Comparison of ENCODE assay signal across 1 cellular context in the genomic region with DNA sequence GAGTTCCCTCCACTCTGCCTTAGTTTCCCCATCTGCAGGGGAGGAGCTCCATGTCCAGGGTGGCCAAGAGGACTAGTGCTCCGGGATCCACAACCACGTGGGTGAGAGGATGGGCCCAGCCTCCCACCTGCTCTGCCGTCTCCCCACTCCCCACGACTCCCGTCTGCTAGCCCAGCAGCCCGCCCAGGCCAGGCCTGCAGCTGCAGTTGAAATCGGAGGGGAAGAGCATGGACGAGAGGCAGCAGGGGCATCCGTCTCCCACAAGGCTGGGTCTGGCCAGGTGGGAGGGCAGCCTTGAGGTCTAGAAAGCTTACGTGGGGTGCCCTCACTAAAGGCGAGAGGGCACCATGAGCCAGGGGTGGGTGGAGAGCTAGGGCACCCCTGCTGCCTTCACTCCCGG.
TF ChIP-seq lines count a peak whose summit lies in the region.

No MANE protein-coding gene starts in this region.

TF ChIP-seq in HepG2, 621 proteins besides CTCF, POLR2A, EP300 and RAD21 (continues in another document):
- TF ChIP-seq POGZ (CRISPR knock-in tag; IDR thresholded peaks at IDR 0.05): 0 out of 2 replicates have a peak, but pooled peaks have one; percentile 25
- TF ChIP-seq HOXA3 (CRISPR knock-in tag; IDR thresholded peaks at IDR 0.05): 0 out of 2 replicates have a peak, but pooled peaks have one; percentile 12
- TF ChIP-seq RAD51 (IDR thresholded peaks at IDR 0.05; ENCODE audit: borderline replicate concordance): no peak
- no peak for TF ChIP-seq ZNF619 (CRISPR knock-in tag; IDR thresholded peaks at IDR 0.05)
- peak; percentile 47 for TF ChIP-seq ZNF407 (CRISPR knock-in tag; IDR thresholded peaks at IDR 0.05; ENCODE audit: not compliant biosample characterization)
- no peak for TF ChIP-seq ELF3 (CRISPR knock-in tag; IDR thresholded peaks at IDR 0.05)
- no peak for TF ChIP-seq MBNL3 (CRISPR knock-in tag; conservative IDR thresholded peaks at IDR 0.05)
- no peak for TF ChIP-seq NONO (IDR thresholded peaks at IDR 0.05)
- no peak for TF ChIP-seq NONO (CRISPR knock-in tag; conservative IDR thresholded peaks at IDR 0.05)
- no peak for TF ChIP-seq SATB2 (CRISPR knock-in tag; IDR thresholded peaks at IDR 0.05)
- TF ChIP-seq, protein P1, sequence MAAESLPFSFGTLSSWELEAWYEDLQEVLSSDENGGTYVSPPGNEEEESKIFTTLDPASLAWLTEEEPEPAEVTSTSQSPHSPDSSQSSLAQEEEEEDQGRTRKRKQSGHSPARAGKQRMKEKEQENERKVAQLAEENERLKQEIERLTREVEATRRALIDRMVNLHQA (CRISPR knock-in tag; IDR thresholded peaks at IDR 0.05): no peak
- TF ChIP-seq EZH2 (conservative IDR thresholded peaks at IDR 0.05; ENCODE audit: low read depth, low read length): no peak
- TF ChIP-seq ZXDC (CRISPR knock-in tag; IDR thresholded peaks at IDR 0.05): no peak
- TF ChIP-seq ARNT2 (CRISPR knock-in tag; IDR thresholded peaks at IDR 0.05; ENCODE audit: low read depth): no peak
- TF ChIP-seq, protein P2, sequence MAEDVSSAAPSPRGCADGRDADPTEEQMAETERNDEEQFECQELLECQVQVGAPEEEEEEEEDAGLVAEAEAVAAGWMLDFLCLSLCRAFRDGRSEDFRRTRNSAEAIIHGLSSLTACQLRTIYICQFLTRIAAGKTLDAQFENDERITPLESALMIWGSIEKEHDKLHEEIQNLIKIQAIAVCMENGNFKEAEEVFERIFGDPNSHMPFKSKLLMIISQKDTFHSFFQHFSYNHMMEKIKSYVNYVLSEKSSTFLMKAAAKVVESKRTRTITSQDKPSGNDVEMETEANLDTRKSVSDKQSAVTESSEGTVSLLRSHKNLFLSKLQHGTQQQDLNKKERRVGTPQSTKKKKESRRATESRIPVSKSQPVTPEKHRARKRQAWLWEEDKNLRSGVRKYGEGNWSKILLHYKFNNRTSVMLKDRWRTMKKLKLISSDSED (CRISPR knock-in tag; IDR thresholded peaks at IDR 0.05): no peak
- TF ChIP-seq ZNF576 (CRISPR knock-in tag; IDR thresholded peaks at IDR 0.05): peak; percentile 42; the same call in 1 of the 2 replicates
- TF ChIP-seq, protein P3, sequence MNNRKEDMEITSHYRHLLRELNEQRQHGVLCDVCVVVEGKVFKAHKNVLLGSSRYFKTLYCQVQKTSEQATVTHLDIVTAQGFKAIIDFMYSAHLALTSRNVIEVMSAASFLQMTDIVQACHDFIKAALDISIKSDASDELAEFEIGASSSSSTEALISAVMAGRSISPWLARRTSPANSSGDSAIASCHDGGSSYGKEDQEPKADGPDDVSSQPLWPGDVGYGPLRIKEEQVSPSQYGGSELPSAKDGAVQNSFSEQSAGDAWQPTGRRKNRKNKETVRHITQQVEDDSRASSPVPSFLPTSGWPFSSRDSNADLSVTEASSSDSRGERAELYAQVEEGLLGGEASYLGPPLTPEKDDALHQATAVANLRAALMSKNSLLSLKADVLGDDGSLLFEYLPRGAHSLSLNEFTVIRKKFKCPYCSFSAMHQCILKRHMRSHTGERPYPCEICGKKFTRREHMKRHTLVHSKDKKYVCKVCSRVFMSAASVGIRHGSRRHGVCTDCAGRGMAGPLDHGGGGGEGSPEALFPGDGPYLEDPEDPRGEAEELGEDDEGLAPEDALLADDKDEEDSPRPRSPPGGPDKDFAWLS (CRISPR knock-in tag; IDR thresholded peaks at IDR 0.05; ENCODE audit: borderline replicate concordance): no peak
- TF ChIP-seq, protein P4, sequence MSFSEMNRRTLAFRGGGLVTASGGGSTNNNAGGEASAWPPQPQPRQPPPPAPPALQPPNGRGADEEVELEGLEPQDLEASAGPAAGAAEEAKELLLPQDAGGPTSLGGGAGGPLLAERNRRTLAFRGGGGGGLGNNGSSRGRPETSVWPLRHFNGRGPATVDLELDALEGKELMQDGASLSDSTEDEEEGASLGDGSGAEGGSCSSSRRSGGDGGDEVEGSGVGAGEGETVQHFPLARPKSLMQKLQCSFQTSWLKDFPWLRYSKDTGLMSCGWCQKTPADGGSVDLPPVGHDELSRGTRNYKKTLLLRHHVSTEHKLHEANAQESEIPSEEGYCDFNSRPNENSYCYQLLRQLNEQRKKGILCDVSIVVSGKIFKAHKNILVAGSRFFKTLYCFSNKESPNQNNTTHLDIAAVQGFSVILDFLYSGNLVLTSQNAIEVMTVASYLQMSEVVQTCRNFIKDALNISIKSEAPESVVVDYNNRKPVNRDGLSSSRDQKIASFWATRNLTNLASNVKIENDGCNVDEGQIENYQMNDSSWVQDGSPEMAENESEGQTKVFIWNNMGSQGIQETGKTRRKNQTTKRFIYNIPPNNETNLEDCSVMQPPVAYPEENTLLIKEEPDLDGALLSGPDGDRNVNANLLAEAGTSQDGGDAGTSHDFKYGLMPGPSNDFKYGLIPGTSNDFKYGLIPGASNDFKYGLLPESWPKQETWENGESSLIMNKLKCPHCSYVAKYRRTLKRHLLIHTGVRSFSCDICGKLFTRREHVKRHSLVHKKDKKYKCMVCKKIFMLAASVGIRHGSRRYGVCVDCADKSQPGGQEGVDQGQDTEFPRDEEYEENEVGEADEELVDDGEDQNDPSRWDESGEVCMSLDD (CRISPR knock-in tag; IDR thresholded peaks at IDR 0.05; ENCODE audit: borderline replicate concordance): no peak
- TF ChIP-seq KDM5A (IDR thresholded peaks at IDR 0.05; ENCODE audit: borderline replicate concordance, low read length): no peak
- TF ChIP-seq, protein P5, sequence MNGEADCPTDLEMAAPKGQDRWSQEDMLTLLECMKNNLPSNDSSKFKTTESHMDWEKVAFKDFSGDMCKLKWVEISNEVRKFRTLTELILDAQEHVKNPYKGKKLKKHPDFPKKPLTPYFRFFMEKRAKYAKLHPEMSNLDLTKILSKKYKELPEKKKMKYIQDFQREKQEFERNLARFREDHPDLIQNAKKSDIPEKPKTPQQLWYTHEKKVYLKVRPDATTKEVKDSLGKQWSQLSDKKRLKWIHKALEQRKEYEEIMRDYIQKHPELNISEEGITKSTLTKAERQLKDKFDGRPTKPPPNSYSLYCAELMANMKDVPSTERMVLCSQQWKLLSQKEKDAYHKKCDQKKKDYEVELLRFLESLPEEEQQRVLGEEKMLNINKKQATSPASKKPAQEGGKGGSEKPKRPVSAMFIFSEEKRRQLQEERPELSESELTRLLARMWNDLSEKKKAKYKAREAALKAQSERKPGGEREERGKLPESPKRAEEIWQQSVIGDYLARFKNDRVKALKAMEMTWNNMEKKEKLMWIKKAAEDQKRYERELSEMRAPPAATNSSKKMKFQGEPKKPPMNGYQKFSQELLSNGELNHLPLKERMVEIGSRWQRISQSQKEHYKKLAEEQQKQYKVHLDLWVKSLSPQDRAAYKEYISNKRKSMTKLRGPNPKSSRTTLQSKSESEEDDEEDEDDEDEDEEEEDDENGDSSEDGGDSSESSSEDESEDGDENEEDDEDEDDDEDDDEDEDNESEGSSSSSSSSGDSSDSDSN (CRISPR knock-in tag; IDR thresholded peaks at IDR 0.05): no peak
- TF ChIP-seq SNAPC5 (CRISPR knock-in tag; IDR thresholded peaks at IDR 0.05; ENCODE audit: borderline replicate concordance): no peak
- no peak for TF ChIP-seq ISX (CRISPR knock-in tag; conservative IDR thresholded peaks at IDR 0.05)
- TF ChIP-seq, protein P6, sequence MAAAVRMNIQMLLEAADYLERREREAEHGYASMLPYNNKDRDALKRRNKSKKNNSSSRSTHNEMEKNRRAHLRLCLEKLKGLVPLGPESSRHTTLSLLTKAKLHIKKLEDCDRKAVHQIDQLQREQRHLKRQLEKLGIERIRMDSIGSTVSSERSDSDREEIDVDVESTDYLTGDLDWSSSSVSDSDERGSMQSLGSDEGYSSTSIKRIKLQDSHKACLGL (CRISPR knock-in tag; IDR thresholded peaks at IDR 0.05): no peak
- no peak for TF ChIP-seq ZFP36L2 (CRISPR knock-in tag; IDR thresholded peaks at IDR 0.05)
- 0 out of 2 replicates have a peak, but pooled peaks have one; percentile 3 for TF ChIP-seq ZNF839 (CRISPR knock-in tag; IDR thresholded peaks at IDR 0.05; ENCODE audit: borderline replicate concordance)
- no peak; the same call in 1 of the 2 replicates for TF ChIP-seq SAFB2 (CRISPR knock-in tag; IDR thresholded peaks at IDR 0.05; ENCODE audit: borderline replicate concordance, low read depth)
- TF ChIP-seq ZNF276 (CRISPR knock-in tag; IDR thresholded peaks at IDR 0.05; ENCODE audit: low read depth): 0 out of 2 replicates have a peak, but pooled peaks have one; percentile 14
